24 cellular contexts compared by ENCODE assay signal in the genomic region with DNA sequence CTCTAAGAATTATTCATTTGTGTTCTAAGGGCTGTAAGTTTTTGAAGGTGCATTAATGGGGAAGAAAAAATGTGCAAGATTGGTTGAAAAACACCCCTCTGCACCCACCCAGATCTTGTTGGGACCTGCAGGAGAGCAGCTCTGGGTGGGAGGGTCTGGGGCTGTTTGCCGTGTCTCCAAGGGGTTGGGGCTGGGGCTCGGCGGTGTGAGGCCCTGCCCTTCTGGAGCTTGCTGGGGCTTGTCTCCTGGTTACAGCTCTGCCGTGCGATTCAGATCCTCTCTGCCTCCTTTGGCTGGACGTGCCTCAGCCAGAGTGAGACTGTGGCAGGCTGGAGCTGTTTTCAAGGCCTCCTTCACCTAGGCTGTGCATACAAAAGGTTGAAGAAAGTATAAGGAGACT. TPM values are rescaled to one million over a fixed set of nuclear protein-coding genes. Genes with fewer than 3 reads are reported as not detected.
DNase-seq lines count a peak whose midpoint lies in the region; ATAC-seq and TF ChIP-seq lines count a peak whose summit lies in the region.
"Had no signal": no experiment of that assay in that cellular context is flagged by ENCODE, and none has a peak within 500 bp of the region (broad histone marks: within the 10 kb centered on the region; RNA-seq: fewer than 3 reads in every experiment).

No MANE protein-coding gene starts in this region.

- H3K4me1 ChIP-seq in BLaER1 = peaks cover 68% of the 10 kb centered on the region
- H3K4me1 ChIP-seq in ascending aorta = peaks cover 10 to 42% of the 10 kb centered on the region in 2 donors
- H3K4me1 ChIP-seq: psoas muscle, upper lobe of left lung had no signal

- H3K27ac Mint-ChIP-seq in neural crest cell (ENCODE audit: unreplicated experiment) = peak overlapping the region; percentile 54
- no peak overlapping the region for H3K27ac Mint-ChIP-seq in natural killer cell treated with Interleukin-12 subunit alpha and Interleukin-12 subunit beta and Interleukin-15 and Interleukin-18, amount 100 ng/mL, for 72 hours
- H3K27ac Mint-ChIP-seq: activated CD4-positive, alpha-beta T cell treated with anti-CD3 and anti-CD28 coated beads, Interleukin-2, amount 10 ng/mL, durations not matched to agents 24 days and 14 days; activated naive CD4-positive, alpha-beta T cell treated with anti-CD3 and anti-CD28 coated beads for 36 hours; naive thymus-derived CD4-positive, alpha-beta T cell; T-helper 2 cell treated with Interferon-gamma antibody and Interleukin-4, amounts not matched to agents 5 μg/mL and 100 μg/mL, for 36 hours had no signal

- H3K9ac ChIP-seq in BLaER1 = no peak overlapping the region
- H3K9ac ChIP-seq: GM23248 had no signal

- H3K4me3 ChIP-seq in BLaER1 = no peak overlapping the region
- H3K4me3 ChIP-seq in ascending aorta = no peak overlapping the region
- H3K4me3 ChIP-seq: cardiac muscle cell, GM23248, heart left ventricle, psoas muscle, upper lobe of left lung had no signal

- H3K9me3 ChIP-seq in BLaER1 (no peaks in the 10 kb centered on the region), ascending aorta (no peaks in the 10 kb centered on the region)
- H3K9me3 ChIP-seq: heart left ventricle, psoas muscle, upper lobe of left lung had no signal

- intact Hi-C loops in ascending aorta (cut with DNase I) (no loop called here), posterior vena cava (cut with DNase I) (no loop called here)

- TF ChIP-seq CTCF in ascending aorta (IDR thresholded peaks at IDR 0.05) (no peak), neural crest cell (conservative IDR thresholded peaks at IDR 0.05) (no peak)

- no peak overlapping the region for H3K4me3 Mint-ChIP-seq in neural crest cell
- no peak overlapping the region for H3K4me3 Mint-ChIP-seq in natural killer cell treated with Interleukin-12 subunit alpha and Interleukin-12 subunit beta and Interleukin-15 and Interleukin-18, amount 100 ng/mL, for 72 hours
- H3K4me3 Mint-ChIP-seq: activated CD4-positive, alpha-beta T cell treated with anti-CD3 and anti-CD28 coated beads, Interleukin-2, amount 10 ng/mL, durations not matched to agents 24 days and 14 days; activated naive CD4-positive, alpha-beta T cell treated with anti-CD3 and anti-CD28 coated beads for 36 hours; naive thymus-derived CD4-positive, alpha-beta T cell; T-helper 2 cell treated with Interferon-gamma antibody and Interleukin-4, amounts not matched to agents 5 μg/mL and 100 μg/mL, for 36 hours had no signal

- peak overlapping the region; percentile 77 for H3K4me2 ChIP-seq in BLaER1

- no peaks in the 10 kb centered on the region for H3K27me3 Mint-ChIP-seq in neural crest cell (ENCODE audit: low read depth)
- H3K27me3 Mint-ChIP-seq in natural killer cell treated with Interleukin-12 subunit alpha and Interleukin-12 subunit beta and Interleukin-15 and Interleukin-18, amount 100 ng/mL, for 72 hours = peaks cover 0 to 5% of the 10 kb centered on the region in 2 donors
- H3K27me3 Mint-ChIP-seq: activated CD4-positive, alpha-beta T cell treated with anti-CD3 and anti-CD28 coated beads, Interleukin-2, amount 10 ng/mL, durations not matched to agents 24 days and 14 days; naive thymus-derived CD4-positive, alpha-beta T cell had no signal

- H3K27me3 ChIP-seq in BLaER1 (peaks cover 12% of the 10 kb centered on the region; the same call in 1 of the 2 replicates), ascending aorta (no peaks in the 10 kb centered on the region)
- H3K27me3 ChIP-seq: cardiac muscle cell, heart left ventricle, upper lobe of left lung had no signal

- H3K36me3 ChIP-seq in BLaER1 = peaks cover 47% of the 10 kb centered on the region; the same call in 1 of the 2 replicates
- H3K36me3 ChIP-seq in ascending aorta = peaks cover 27 to 60% of the 10 kb centered on the region in 2 donors
- H3K36me3 ChIP-seq: upper lobe of left lung had no signal

- H3K36me3 Mint-ChIP-seq in neural crest cell (ENCODE audit: low read depth) = peaks cover 14% of the 10 kb centered on the region
- H3K36me3 Mint-ChIP-seq in natural killer cell treated with Interleukin-12 subunit alpha and Interleukin-12 subunit beta and Interleukin-15 and Interleukin-18, amount 100 ng/mL, for 72 hours = no peaks in the 10 kb centered on the region

- peaks cover 37% of the 10 kb centered on the region for H3K4me1 Mint-ChIP-seq in neural crest cell
- peaks cover 0 to 2% of the 10 kb centered on the region in 2 donors for H3K4me1 Mint-ChIP-seq in natural killer cell treated with Interleukin-12 subunit alpha and Interleukin-12 subunit beta and Interleukin-15 and Interleukin-18, amount 100 ng/mL, for 72 hours (ENCODE audit: low read depth in 2 of 2)
- H3K4me1 Mint-ChIP-seq: naive thymus-derived CD4-positive, alpha-beta T cell had no signal

- DNase-seq in ascending aorta (ENCODE audit: low spot score in 2 of 2) (no peak), neural crest cell (ENCODE audit: low read depth, low spot score) (no peak), NCI-H2081 (lab: John Stamatoyannopoulos, UW) (no peak), posterior vena cava (ENCODE audit: low spot score) (no peak)
- no peak for DNase-seq in natural killer cell treated with Interleukin-12 subunit alpha and Interleukin-12 subunit beta and Interleukin-15 and Interleukin-18, amount 100 ng/mL, for 72 hours (ENCODE audit: low spot score)
- DNase-seq: activated CD4-positive, alpha-beta T cell treated with anti-CD3 and anti-CD28 coated beads, Interleukin-2, amount 10 ng/mL, durations not matched to agents 24 days and 14 days; activated naive CD4-positive, alpha-beta T cell treated with anti-CD3 and anti-CD28 coated beads for 36 hours; AML-193; cortex of kidney; DMS153; heart left ventricle; naive thymus-derived CD4-positive, alpha-beta T cell; NCI-H187; NCI-H226; psoas muscle; upper lobe of left lung had no signal

- ATAC-seq in esophagus mucosa (peak; percentile 86), HG03439 (IDR thresholded peaks at IDR 0.05; ENCODE audit: unreplicated experiment) (no peak)
- no peak for ATAC-seq in natural killer cell treated with Interleukin-12 subunit alpha and Interleukin-12 subunit beta and Interleukin-15 and Interleukin-18, amount 100 ng/mL, for 72 hours
- ATAC-seq: heart left ventricle; naive thymus-derived CD4-positive, alpha-beta T cell; psoas muscle; SK-N-SH treated with all-trans-retinoic acid at 6 μM for 48 hours had no signal

- H4K20me1 ChIP-seq in BLaER1 = peaks cover 97% of the 10 kb centered on the region

- no peaks in the 10 kb centered on the region for H3K9me3 Mint-ChIP-seq in neural crest cell
- no peaks in the 10 kb centered on the region for H3K9me3 Mint-ChIP-seq in natural killer cell treated with Interleukin-12 subunit alpha and Interleukin-12 subunit beta and Interleukin-15 and Interleukin-18, amount 100 ng/mL, for 72 hours
- H3K9me3 Mint-ChIP-seq: activated CD4-positive, alpha-beta T cell treated with anti-CD3 and anti-CD28 coated beads, Interleukin-2, amount 10 ng/mL, durations not matched to agents 24 days and 14 days; activated naive CD4-positive, alpha-beta T cell treated with anti-CD3 and anti-CD28 coated beads for 36 hours; naive thymus-derived CD4-positive, alpha-beta T cell; T-helper 2 cell treated with Interferon-gamma antibody and Interleukin-4, amounts not matched to agents 5 μg/mL and 100 μg/mL, for 36 hours had no signal

- H3K27ac ChIP-seq in BLaER1 (no peak overlapping the region), ascending aorta (peak overlapping the region; percentile 17 to 26)
- H3K27ac ChIP-seq: cardiac muscle cell, GM23248, heart left ventricle, psoas muscle, upper lobe of left lung, VCaP had no signal

RNA-seq across cellular contexts. Expression of gene IGFBP2, which starts 26.1 kb away (rescaled TPM):
- total RNA-seq in ascending aorta (1,691 TPM), esophagus mucosa (192 TPM), neural crest cell (365 and 366 TPM in 2 replicates), posterior vena cava (10 to 100 TPM; 37.9 to 54.8 TPM)
- under 1 TPM in 1 of 2 donors, not detected in 1; 0.81 TPM for total RNA-seq in natural killer cell treated with Interleukin-12 subunit alpha and Interleukin-12 subunit beta and Interleukin-15 and Interleukin-18, amount 100 ng/mL, for 72 hours

RNA-seq across cellular contexts. Expression of gene IGFBP5, which starts 36.0 kb away (rescaled TPM):
- total RNA-seq in ascending aorta (1,280 TPM), esophagus mucosa (34.9 TPM), neural crest cell (140 TPM in 2 replicates), posterior vena cava (1,000 to 10,000 TPM in 1 of 2 donors, 100 to 1,000 TPM in 1; 466 to 1,458 TPM)
- under 1 TPM in 1 of 2 donors, not detected in 1; 0.08 TPM for total RNA-seq in natural killer cell treated with Interleukin-12 subunit alpha and Interleukin-12 subunit beta and Interleukin-15 and Interleukin-18, amount 100 ng/mL, for 72 hours
- total RNA-seq: activated CD4-positive, alpha-beta T cell treated with anti-CD3 and anti-CD28 coated beads, Interleukin-2, amount 10 ng/mL, durations not matched to agents 24 days and 14 days; activated naive CD4-positive, alpha-beta T cell treated with anti-CD3 and anti-CD28 coated beads for 36 hours; naive thymus-derived CD4-positive, alpha-beta T cell had no signal

Comparison
In these comparisons a context has a peak if more than half of its experiments do, and no peak if none do; other contexts are left out.
1. RNA of gene IGFBP2, which starts 26.1 kb away (total RNA-seq): 1,691 TPM in ascending aorta (single experiment), 365 to 366 TPM in neural crest cell, 192 TPM in esophagus mucosa (single experiment) and 37.9 to 54.8 TPM in posterior vena cava; 0.81 TPM in natural killer cell treated with Interleukin-12 subunit alpha and Interleukin-12 subunit beta and Interleukin-15 and Interleukin-18, amount 100 ng/mL, for 72 hours; every median in the first group is over 10 times any median in the second.
2. RNA of gene IGFBP5, which starts 36.0 kb away (total RNA-seq): 466 to 1,458 TPM in posterior vena cava, 1,280 TPM in ascending aorta (single experiment), 140 TPM in neural crest cell and 34.9 TPM in esophagus mucosa (single experiment); 0.08 TPM in natural killer cell treated with Interleukin-12 subunit alpha and Interleukin-12 subunit beta and Interleukin-15 and Interleukin-18, amount 100 ng/mL, for 72 hours; every median in the first group is over 10 times any median in the second.